1 cellular context compared by ENCODE assay signal in genomic region chr1:227062306-227062705, GRCh38.
TF ChIP-seq lines count a peak whose summit lies in the region.

No MANE protein-coding gene starts in this region.

TF ChIP-seq in endothelial cell of umbilical vein, 7 proteins besides CTCF, POLR2A, EP300 and RAD21 (continued from another document):
- TF ChIP-seq EZH2 (IDR thresholded peaks at IDR 0.05; ENCODE audit: borderline replicate concordance, low read depth, low read length, severe bottlenecking) (no peak), FOS (IDR thresholded peaks at IDR 0.05; ENCODE audit: borderline replicate concordance, insufficient read depth, low read length) (no peak), MYC (IDR thresholded peaks at IDR 0.05; ENCODE audit: low read depth, low read length) (no peak), JUN (IDR thresholded peaks at IDR 0.05; ENCODE audit: borderline replicate concordance, insufficient read depth, insufficient read length, low read depth) (no peak), POLR2AphosphoS5 (IDR thresholded peaks at IDR 0.05; ENCODE audit: insufficient read depth, low read depth, low read length) (no peak), GATA2 (IDR thresholded peaks at IDR 0.05; ENCODE audit: insufficient read depth, insufficient read length, low read depth, low read length) (no peak)
